In the genomic region with DNA sequence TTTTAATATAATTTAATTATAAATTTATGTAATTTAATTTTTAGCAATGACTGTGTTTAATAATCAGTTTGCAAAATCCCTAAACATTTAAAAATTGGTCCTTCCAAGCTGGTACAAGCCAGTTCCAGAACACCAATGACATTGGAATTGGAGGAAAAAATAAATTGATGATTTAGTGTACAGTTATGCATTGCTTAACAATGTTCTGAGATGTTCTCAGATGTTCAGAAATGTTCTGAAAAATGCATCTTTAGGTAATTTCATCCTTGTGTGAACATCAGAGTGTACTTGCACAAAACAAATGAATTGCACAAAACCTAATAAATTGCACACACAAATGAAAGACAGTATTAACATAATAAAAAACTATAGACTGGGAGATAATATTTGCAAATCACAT, we compare ENCODE assay signal across 9 cellular contexts.
"Had no signal": no experiment of that assay in that cellular context is flagged by ENCODE, and none has a peak within 500 bp of the region (broad histone marks: within the 10 kb centered on the region; RNA-seq: fewer than 3 reads in every experiment).

No MANE protein-coding gene starts in this region.

- H3K9me3 ChIP-seq: HAP-1 had no signal

- H2AFZ ChIP-seq: GM23248 had no signal

- ATAC-seq: HCT116, HepG2 had no signal

- H3K4me3 ChIP-seq: GM23248, HAP-1 had no signal

- H3K36me3 ChIP-seq: HAP-1 had no signal

- DNase-seq: GM23248, GOT3, H7, HFFc6, KBM-7 had no signal

- H3K9ac ChIP-seq: GM23248 had no signal

- H3K4me1 ChIP-seq: HAP-1 had no signal

- H3K27ac ChIP-seq: GM23248, HL-60 had no signal
